Comparison of ENCODE assay signal across 11 cellular contexts in the genomic region with DNA sequence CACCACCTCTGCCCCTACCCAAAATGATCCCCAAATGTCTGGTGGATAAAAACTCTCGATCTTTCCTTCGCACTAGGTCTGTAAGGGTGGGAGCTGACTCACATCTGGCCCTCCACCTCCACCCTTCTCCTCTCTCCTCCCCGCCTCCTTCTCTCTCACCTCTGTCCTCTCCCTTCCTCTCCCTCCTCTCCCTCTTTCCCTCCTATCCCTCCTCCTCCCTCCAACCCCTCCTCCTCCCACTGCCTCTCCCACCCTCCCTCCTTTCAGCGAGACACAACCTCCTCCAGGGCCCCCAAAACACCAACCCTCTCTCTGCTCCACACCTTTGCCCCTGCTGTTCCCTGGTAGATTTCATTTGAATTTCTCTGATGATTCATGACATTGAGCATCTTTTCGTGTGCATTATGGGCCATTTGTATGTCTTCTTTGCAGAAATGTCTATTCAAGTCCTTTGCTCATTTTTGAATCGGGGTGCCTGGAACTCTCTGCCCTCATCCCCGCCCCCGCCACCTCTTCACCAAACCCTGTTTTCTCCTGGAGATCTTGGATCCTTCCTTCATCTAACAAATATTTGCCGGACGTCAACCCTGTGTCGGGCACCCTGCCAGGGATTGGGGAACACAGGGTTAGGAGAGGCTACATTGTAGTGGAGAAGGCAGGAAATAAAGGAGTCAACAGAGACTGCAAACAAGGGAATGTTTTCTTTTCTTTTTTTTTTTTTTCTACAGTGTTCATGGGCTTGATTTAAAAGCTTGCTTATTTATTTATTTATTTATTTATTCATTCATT. TPM values are rescaled to one million over a fixed set of nuclear protein-coding genes. Genes with fewer than 3 reads are reported as not detected.
DNase-seq lines count a peak whose midpoint lies in the region; ATAC-seq and TF ChIP-seq lines count a peak whose summit lies in the region.
"Had no signal": no experiment of that assay in that cellular context is flagged by ENCODE, and none has a peak within 500 bp of the region (broad histone marks: within the 10 kb centered on the region; RNA-seq: fewer than 3 reads in every experiment).

No MANE protein-coding gene starts in this region.

- no peaks in the 10 kb centered on the region for H3K27me3 ChIP-seq in RWPE2 (ENCODE audit: insufficient read depth, poor library complexity, severe bottlenecking)
- H3K27me3 ChIP-seq in CD8-positive, alpha-beta T cell (ENCODE audit: insufficient read depth, low read length): no peaks in the 10 kb centered on the region

- H3K4me1 ChIP-seq in RWPE2 (ENCODE audit: insufficient read depth, poor library complexity, severe bottlenecking): peaks cover 5% of the 10 kb centered on the region
- peaks cover under 1% of the 10 kb centered on the region for H3K4me1 ChIP-seq in CD8-positive, alpha-beta T cell (ENCODE audit: insufficient read depth, low read length)

- no peaks in the 10 kb centered on the region for H3K9me3 ChIP-seq in RWPE2 (ENCODE audit: severe bottlenecking)
- H3K9me3 ChIP-seq in CD8-positive, alpha-beta T cell (ENCODE audit: low read length): no peaks in the 10 kb centered on the region

- CTCF ChIA-PET in CD8-positive, alpha-beta T cell (lab: Charles Lee): no interaction called here

- H3K27ac Mint-ChIP-seq in CD8-positive, alpha-beta T cell: no peak overlapping the region

- H3K36me3 ChIP-seq in RWPE2 (ENCODE audit: low read depth): no peaks in the 10 kb centered on the region
- H3K36me3 ChIP-seq in CD8-positive, alpha-beta T cell (ENCODE audit: insufficient read depth, low read length): no peaks in the 10 kb centered on the region

- ATAC-seq in RWPE2 (ENCODE audit: low read depth): peak; percentile 59
- no peak for ATAC-seq in CD8-positive, alpha-beta T cell

- H3K27me3 Mint-ChIP-seq in CD8-positive, alpha-beta T cell (ENCODE audit: low read depth): peaks cover 4% of the 10 kb centered on the region
- H3K27me3 Mint-ChIP-seq: naive B cell had no signal

- no peak overlapping the region for H3K4me3 ChIP-seq in RWPE2 (ENCODE audit: severe bottlenecking)
- no peak overlapping the region for H3K4me3 ChIP-seq in CD8-positive, alpha-beta T cell (ENCODE audit: low read depth, low read length)

- POLR2A ChIA-PET in CD8-positive, alpha-beta T cell (lab: Charles Lee): no interaction called here

- intact Hi-C loops in CD8-positive, alpha-beta T cell (cut with DNase I, micrococcal nuclease): no loop called here

- no peak for TF ChIP-seq CTCF in RWPE2 (IDR thresholded peaks at IDR 0.05; ENCODE audit: poor library complexity, severe bottlenecking)
- no peak for TF ChIP-seq CTCF in CD8-positive, alpha-beta T cell (IDR thresholded peaks at IDR 0.05)

- no peak overlapping the region for H3K27ac ChIP-seq in RWPE2 (ENCODE audit: poor library complexity, severe bottlenecking)
- H3K27ac ChIP-seq in CD8-positive, alpha-beta T cell (ENCODE audit: low read depth, low read length): no peak overlapping the region

- H3K9me3 Mint-ChIP-seq in CD8-positive, alpha-beta T cell: no peaks in the 10 kb centered on the region
- H3K9me3 Mint-ChIP-seq: naive B cell had no signal

- no peak overlapping the region for H3K4me3 Mint-ChIP-seq in CD8-positive, alpha-beta T cell
- H3K4me3 Mint-ChIP-seq: naive B cell had no signal

- peak; percentile 29 for DNase-seq in DMS79 treated with DMSO at 0.1 percent for 48 hours (lab: John Stamatoyannopoulos, UW)
- no peak for DNase-seq in RWPE2 (ENCODE audit: low spot score)
- peak; percentile 37 for DNase-seq in glomerular endothelial cell (ENCODE audit: extremely low read depth, low read depth, low spot score)
- DNase-seq in pulmonary artery endothelial cell (ENCODE audit: low read depth, low spot score): peak; percentile 53
- no peak for DNase-seq in CD8-positive, alpha-beta T cell
- DNase-seq in Kasumi-1 (lab: John Stamatoyannopoulos, UW): no peak
- DNase-seq in NCI-H128 (lab: John Stamatoyannopoulos, UW; ENCODE audit: unreplicated experiment): no peak
- no peak for DNase-seq in HuH-7 (ENCODE audit: low spot score)
- DNase-seq: naive B cell; OCI-M1; stimulated activated naive CD4-positive, alpha-beta T cell had no signal

- no peaks in the 10 kb centered on the region for H3K36me3 Mint-ChIP-seq in CD8-positive, alpha-beta T cell
- H3K36me3 Mint-ChIP-seq: naive B cell had no signal

- no peaks in the 10 kb centered on the region for H3K4me1 Mint-ChIP-seq in CD8-positive, alpha-beta T cell (ENCODE audit: low read depth)

RNA-seq across cellular contexts. Expression of gene SLC1A5, which starts 25.4 kb away (rescaled TPM):
- total RNA-seq in glomerular endothelial cell: 70.6 and 105 TPM in 2 replicates
- total RNA-seq in pulmonary artery endothelial cell: 54.9 and 105 TPM in 2 replicates
- 10 to 100 TPM; 16.6 to 17.4 TPM for total RNA-seq in CD8-positive, alpha-beta T cell

RNA-seq across cellular contexts. Expression of gene AP2S1, which starts 36.9 kb away (rescaled TPM):
- total RNA-seq in glomerular endothelial cell (217 and 287 TPM in 2 replicates), pulmonary artery endothelial cell (149 and 203 TPM in 2 replicates)
- total RNA-seq in CD8-positive, alpha-beta T cell: 10 to 100 TPM; 21.3 to 26.1 TPM

RNA-seq across cellular contexts. Expression of gene ARHGAP35, which starts 47.0 kb away (rescaled TPM):
- total RNA-seq in glomerular endothelial cell (31.7 and 53.2 TPM in 2 replicates), pulmonary artery endothelial cell (21.4 and 30.5 TPM in 2 replicates)
- total RNA-seq in CD8-positive, alpha-beta T cell: 10 to 100 TPM; 12.8 to 13.4 TPM

Comparison
In these comparisons a context has a peak if more than half of its experiments do, and no peak if none do; other contexts are left out.
1. DNase-seq: peak in DMS79 treated with DMSO at 0.1 percent for 48 hours (single experiment), glomerular endothelial cell (single experiment) and pulmonary artery endothelial cell (single experiment); none in RWPE2 (single experiment), CD8-positive, alpha-beta T cell (0 of 7), Kasumi-1 (0 of 2), NCI-H128 (single experiment) and HuH-7 (single experiment).